23 cellular contexts compared by ENCODE assay signal in the genomic region with DNA sequence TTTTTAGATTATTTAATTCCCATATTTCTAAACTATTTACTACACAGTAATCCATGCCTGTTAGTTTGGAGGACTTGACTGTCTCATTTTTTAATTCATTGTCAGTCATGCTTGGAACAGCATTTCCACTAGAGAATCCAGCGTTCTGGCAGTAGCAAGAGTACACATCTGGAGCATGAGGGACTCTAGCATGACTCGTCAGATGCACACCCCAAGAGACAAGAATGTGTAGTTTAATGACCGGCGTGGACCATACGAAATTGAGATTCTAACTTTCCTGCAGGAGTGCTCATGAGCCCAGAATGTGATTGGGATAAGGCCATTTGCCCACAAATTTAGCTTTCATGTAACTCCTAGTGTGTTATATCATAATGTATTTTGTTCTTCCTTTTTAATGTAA. TPM values are rescaled to one million over a fixed set of nuclear protein-coding genes. Genes with fewer than 3 reads are reported as not detected.
DNase-seq lines count a peak whose midpoint lies in the region; ATAC-seq, FAIRE-seq and TF ChIP-seq lines count a peak whose summit lies in the region.
"Had no signal": no experiment of that assay in that cellular context is flagged by ENCODE, and none has a peak within 500 bp of the region (broad histone marks: within the 10 kb centered on the region; RNA-seq: fewer than 3 reads in every experiment).

No MANE protein-coding gene starts in this region.

- H3K9ac ChIP-seq in fibroblast of lung (ENCODE audit: insufficient read depth, low read length): no peak overlapping the region

- H3K36me3 ChIP-seq in fibroblast of lung (ENCODE audit: control insufficient read depth, insufficient read depth, low read length) (no peaks in the 10 kb centered on the region), Peyer's patch (peaks cover 0 to 4% (median 0%) of the 10 kb centered on the region in 3 donors)
- H3K36me3 ChIP-seq: ovary had no signal

- no peak for TF ChIP-seq RAD21 in A549 (conservative IDR thresholded peaks at IDR 0.05 in 1 of 2, IDR thresholded peaks at IDR 0.05 in 1 of 2)

- H3K79me2 ChIP-seq in fibroblast of lung (ENCODE audit: control insufficient read depth, insufficient read depth, low read length): no peaks in the 10 kb centered on the region

- no peaks in the 10 kb centered on the region for H3K9me3 Mint-ChIP-seq in activated naive CD4-positive, alpha-beta T cell treated with anti-CD3 and anti-CD28 coated beads, Interleukin-2, amount 50 U/mL, for 72 hours
- H3K9me3 Mint-ChIP-seq: activated naive CD8-positive, alpha-beta T cell treated with anti-CD3 and anti-CD28 coated beads, Interleukin-2, amount 10 ng/mL, durations not matched to agents 7 days and 5 days; brain; CD8-positive, alpha-beta memory T cell; dendritic cell treated with granulocyte-macrophage colony-stimulating factor and Interleukin-4, amounts not matched to agents 40 ng/mL and 50 ng/mL, for 4 days; naive thymus-derived CD8-positive, alpha-beta T cell; stimulated activated memory B cell treated with anti-CD40 and anti-IgM and Interleukin-4, amounts not matched to agents 10 μg/mL and 1 μg/mL and 100 μg/mL, for 72 hours; T-cell had no signal

- WGBS in A549 (ENCODE audit: missing lambda C conversion rate): 85% methylated on average over 5 of the region's 5 CpGs

- H2AFZ ChIP-seq in fibroblast of lung (ENCODE audit: low read length): no peak overlapping the region

- no peak overlapping the region for H3K27ac ChIP-seq in A549
- no peak overlapping the region for H3K27ac ChIP-seq in fibroblast of lung (ENCODE audit: insufficient read depth, low read length)
- no peak overlapping the region for H3K27ac ChIP-seq in Peyer's patch
- H3K27ac ChIP-seq: ovary had no signal

- TF ChIP-seq EP300 in A549 (IDR thresholded peaks at IDR 0.05): no peak

- DNase-seq in A549 (ENCODE audit: low read depth in 1 of 2, low spot score in 1 of 2) (peak in 1 of 2 experiments; percentile 15), EL (peak; percentile 63), LHCN-M2 (ENCODE audit: low read depth) (peak; percentile 27), fibroblast of lung (ENCODE audit: low read depth in 2 of 2) (peak; percentile 19 to 30), Peyer's patch (no peak), COLO668 (lab: John Stamatoyannopoulos, UW; ENCODE audit: unreplicated experiment) (no peak)
- DNase-seq in activated naive CD4-positive, alpha-beta T cell treated with anti-CD3 and anti-CD28 coated beads, Interleukin-2, amount 50 U/mL, for 72 hours (ENCODE audit: low spot score in 2 of 2): no peak
- DNase-seq: activated CD4-positive, alpha-beta T cell treated with anti-CD3 and anti-CD28 coated beads for 48 hours; activated naive CD8-positive, alpha-beta T cell treated with anti-CD3 and anti-CD28 coated beads, Interleukin-2, amount 10 ng/mL, durations not matched to agents 7 days and 5 days; CD8-positive, alpha-beta memory T cell; GOT3; KBM-7; left colon; NCI-H187; NCI-H748 treated with DMSO at 0.1 percent for 48 hours; ovary; SIG-M5; T-cell had no signal

- H3K4me1 ChIP-seq in A549 (no peaks in the 10 kb centered on the region), fibroblast of lung (ENCODE audit: control insufficient read depth, extremely low read depth, insufficient read depth, low read length) (no peaks in the 10 kb centered on the region), Peyer's patch (no peaks in the 10 kb centered on the region)

- FAIRE-seq in A549 (lab: Jason Lieb, UNC): peak; percentile 56

- no peaks in the 10 kb centered on the region for H4K20me1 ChIP-seq in fibroblast of lung (ENCODE audit: control insufficient read depth, extremely low read depth, insufficient read depth, low read length)

- no peaks in the 10 kb centered on the region for H3K36me3 Mint-ChIP-seq in activated naive CD4-positive, alpha-beta T cell treated with anti-CD3 and anti-CD28 coated beads, Interleukin-2, amount 50 U/mL, for 72 hours
- H3K36me3 Mint-ChIP-seq: activated naive CD8-positive, alpha-beta T cell treated with anti-CD3 and anti-CD28 coated beads, Interleukin-2, amount 10 ng/mL, durations not matched to agents 7 days and 5 days had no signal

- no peak overlapping the region for H3K4me2 ChIP-seq in A549
- no peak overlapping the region for H3K4me2 ChIP-seq in fibroblast of lung (ENCODE audit: extremely low read depth, insufficient read depth, low read length)

- no peak overlapping the region for H3K27ac Mint-ChIP-seq in activated naive CD4-positive, alpha-beta T cell treated with anti-CD3 and anti-CD28 coated beads, Interleukin-2, amount 50 U/mL, for 72 hours
- H3K27ac Mint-ChIP-seq: activated naive CD8-positive, alpha-beta T cell treated with anti-CD3 and anti-CD28 coated beads, Interleukin-2, amount 10 ng/mL, durations not matched to agents 7 days and 5 days; brain; dendritic cell treated with granulocyte-macrophage colony-stimulating factor and Interleukin-4, amounts not matched to agents 40 ng/mL and 50 ng/mL, for 4 days; stimulated activated memory B cell treated with anti-CD40 and anti-IgM and Interleukin-4, amounts not matched to agents 10 μg/mL and 1 μg/mL and 100 μg/mL, for 72 hours; T-cell had no signal

- H3K4me3 ChIP-seq in A549: no peak overlapping the region
- H3K4me3 ChIP-seq in fibroblast of lung (replicated peaks in 1 of 4; ENCODE audit: control extremely low read depth in 1 of 4, insufficient read depth in 1 of 4, low read depth in 3 of 4, low read length in 4 of 4): no peak overlapping the region
- H3K4me3 ChIP-seq in Peyer's patch: no peak overlapping the region
- H3K4me3 ChIP-seq: ovary had no signal

- no peaks in the 10 kb centered on the region for H3K9me3 ChIP-seq in A549
- no peaks in the 10 kb centered on the region for H3K9me3 ChIP-seq in fibroblast of lung (ENCODE audit: control insufficient read depth, insufficient read depth, low read depth, low read length)
- no peaks in the 10 kb centered on the region for H3K9me3 ChIP-seq in Peyer's patch
- H3K9me3 ChIP-seq: ovary had no signal

- no peak for TF ChIP-seq POLR2A in A549 (IDR thresholded peaks at IDR 0.05; ENCODE audit: low read length)
- no peak for TF ChIP-seq POLR2A in Peyer's patch (IDR thresholded peaks at IDR 0.05)

- POLR2A ChIA-PET in A549 (lab: Yijun Ruan, JAX): no interaction called here

- ATAC-seq in A549: peak in 1 of 2 experiments; percentile 56; a peak in 1 of 6 replicates
- no peak for ATAC-seq in GM18868 (IDR thresholded peaks at IDR 0.05; ENCODE audit: unreplicated experiment)
- ATAC-seq in activated naive CD4-positive, alpha-beta T cell treated with anti-CD3 and anti-CD28 coated beads, Interleukin-2, amount 50 U/mL, for 72 hours: no peak
- ATAC-seq: left colon; naive thymus-derived CD8-positive, alpha-beta T cell; stimulated activated memory B cell treated with anti-CD40 and anti-IgM and Interleukin-4, amounts not matched to agents 10 μg/mL and 1 μg/mL and 100 μg/mL, for 72 hours; T-cell had no signal

- TF ChIP-seq CTCF in A549 (IDR thresholded peaks at IDR 0.05): no peak
- peak in 1 of 2 donors; percentile 11 for TF ChIP-seq CTCF in fibroblast of lung (conservative IDR thresholded peaks at IDR 0.05 in 1 of 2, IDR thresholded peaks at IDR 0.05 in 1 of 2; ENCODE audit: low read depth in 1 of 2, low read length in 2 of 2)
- no peak for TF ChIP-seq CTCF in Peyer's patch (IDR thresholded peaks at IDR 0.05)

- no peaks in the 10 kb centered on the region for H3K27me3 ChIP-seq in fibroblast of lung (ENCODE audit: control insufficient read depth, insufficient read depth, low read length)
- no peaks in the 10 kb centered on the region for H3K27me3 ChIP-seq in Peyer's patch
- H3K27me3 ChIP-seq: ovary had no signal

- CTCF ChIA-PET in A549 (lab: Yijun Ruan, JAX): interaction anchor here (0.6 to 1.8 kb wide), 8 partner anchors 8 to 364 kb away, joined by 3 to 10 read pairs (median 3); no protein-coding TSS in a partner anchor

TF ChIP-seq in A549, 52 proteins besides CTCF, POLR2A, EP300 and RAD21 (continues in another document):
- TF ChIP-seq EHF (CRISPR knock-in tag; IDR thresholded peaks at IDR 0.05) (no peak), HDAC2 (IDR thresholded peaks at IDR 0.05) (no peak), CHD2 (IDR thresholded peaks at IDR 0.05; ENCODE audit: low read length, partially characterized antibody) (no peak), JUN (IDR thresholded peaks at IDR 0.05) (no peak), GATA3 (IDR thresholded peaks at IDR 0.05; ENCODE audit: borderline replicate concordance) (no peak)

RNA-seq across cellular contexts. Expression of a gene that starts 48.9 kb away (rescaled TPM):
- polyA plus RNA-seq in A549 (2011; rRNA removed) (19.3 and 21.6 TPM in 2 replicates), A549 (2017; fragmentation: RNase III; extraction: RNeasy Plus Mini Kit Qiagen cat#74134 plus additional on column Dnase treatment) (8.2 to 9.2 TPM (median 8.4 TPM) in 3 replicates), fibroblast of lung (11.4 and 12.1 TPM in 2 replicates)
- polyA plus RNA-seq in A549 (2012; cell fraction: cytosol; rRNA removed): 7.1 and 7.6 TPM in 2 replicates
- polyA plus RNA-seq in A549 (2012; cell fraction: nucleus; rRNA removed): 4.0 and 5.4 TPM in 2 replicates
- 28.6 and 33.4 TPM in 2 replicates for polyA minus RNA-seq in A549 (2011; rRNA and poly(A)+ RNA removed)
- total RNA-seq in LHCN-M2 (2014; rRNA removed) (8.5 and 11.0 TPM in 2 replicates), fibroblast of lung (15.7 and 19.8 TPM in 2 replicates), Peyer's patch (10 to 100 TPM; 13.8 to 24.8 (median 18.8) TPM)
- 3.0 TPM for polyA plus RNA-seq in LHCN-M2 (2012)
- 7.3 and 8.6 TPM in 2 replicates for polyA plus RNA-seq in fibroblast of lung (2012)
- polyA minus RNA-seq in fibroblast of lung (ENCODE audit: low replicate concordance): 5.0 and 7.5 TPM in 2 replicates
- 10 to 100 TPM; 23.4 to 30.1 TPM for total RNA-seq in activated naive CD4-positive, alpha-beta T cell treated with anti-CD3 and anti-CD28 coated beads, Interleukin-2, amount 50 U/mL, for 72 hours

RNA-seq across cellular contexts. Expression of a gene that starts 49.3 kb away (rescaled TPM):
- polyA plus RNA-seq in A549 (2011; rRNA removed) (23.1 and 24.6 TPM in 2 replicates), A549 (2017; fragmentation: RNase III; extraction: RNeasy Plus Mini Kit Qiagen cat#74134 plus additional on column Dnase treatment) (10.0 to 12.1 TPM (median 11.1 TPM) in 3 replicates), fibroblast of lung (9.4 and 11.6 TPM in 2 replicates)
- polyA plus RNA-seq in A549 (2012; cell fraction: cytosol; rRNA removed): 6.4 and 6.9 TPM in 2 replicates
- polyA plus RNA-seq in A549 (2012; cell fraction: nucleus; rRNA removed): 8.8 and 15.3 TPM in 2 replicates
- polyA minus RNA-seq in A549 (2011; rRNA and poly(A)+ RNA removed): 24.5 and 25.5 TPM in 2 replicates
- total RNA-seq in LHCN-M2 (2014; rRNA removed) (9.5 and 14.7 TPM in 2 replicates), fibroblast of lung (7.3 and 7.7 TPM in 2 replicates), Peyer's patch (10 to 100 TPM; 12.2 to 32.2 (median 21.5) TPM)
- polyA plus RNA-seq in LHCN-M2 (2012): 1.7 TPM
- 5.0 and 6.7 TPM in 2 replicates for polyA plus RNA-seq in fibroblast of lung (2012)
- 7.5 and 12.8 TPM in 2 replicates for polyA minus RNA-seq in fibroblast of lung (ENCODE audit: low replicate concordance)
- total RNA-seq in activated naive CD4-positive, alpha-beta T cell treated with anti-CD3 and anti-CD28 coated beads, Interleukin-2, amount 50 U/mL, for 72 hours: 10 to 100 TPM; 48.9 to 63.9 TPM

Comparison
In these comparisons a context has a peak if more than half of its experiments do, and no peak if none do; other contexts are left out.
1. DNase-seq: peak in EL (single experiment), LHCN-M2 (single experiment) and fibroblast of lung (2 of 2); none in activated naive CD4-positive, alpha-beta T cell treated with anti-CD3 and anti-CD28 coated beads, Interleukin-2, amount 50 U/mL, for 72 hours (0 of 2), Peyer's patch (0 of 3) and COLO668 (single experiment).